10 cellular contexts compared by ENCODE assay signal in genomic region chr18:11994708-11995444, GRCh38. TPM values are rescaled to one million over a fixed set of nuclear protein-coding genes. Genes with fewer than 3 reads are reported as not detected.
DNase-seq lines count a peak whose midpoint lies in the region; ATAC-seq and TF ChIP-seq lines count a peak whose summit lies in the region.
"Had no signal": no experiment of that assay in that cellular context is flagged by ENCODE, and none has a peak within 500 bp of the region (broad histone marks: within the 10 kb centered on the region; RNA-seq: fewer than 3 reads in every experiment).

No MANE protein-coding gene starts in this region.

- DNase-seq in iPS-NIHi7 (ENCODE audit: extremely low spot score) (peak; percentile 64), T-helper 1 cell (no peak), GM13976 (ENCODE audit: low spot score) (no peak), hepatic stellate cell (ENCODE audit: low spot score) (no peak), NCI-H69 (lab: John Stamatoyannopoulos, UW) (no peak)

- no peak for TF ChIP-seq CTCF in GM13976 (IDR thresholded peaks at IDR 0.05; ENCODE audit: borderline replicate concordance, control extremely low read depth, extremely low read depth, insufficient read depth, missing control alignments)

- no peaks in the 10 kb centered on the region for H3K9me3 Mint-ChIP-seq in activated T-helper 17 cell treated with anti-CD3 and anti-CD28 coated beads, Interleukin-2, amount 50 U/mL, for 72 hours
- H3K9me3 Mint-ChIP-seq in stimulated activated memory B cell treated with anti-CD40 and anti-IgM and Interleukin-4, amounts not matched to agents 10 μg/mL and 1 μg/mL and 100 μg/mL, for 72 hours: no peaks in the 10 kb centered on the region
- H3K9me3 Mint-ChIP-seq: brain; stimulated activated naive CD8-positive, alpha-beta T cell treated with anti-CD3 and anti-CD28 coated beads, Interleukin-15, Interleukin-2, amounts not matched to agents 100 ng/mL and 50 ng/mL, for 24 hours had no signal

- peak overlapping the region; percentile 50 for H3K4me3 Mint-ChIP-seq in activated T-helper 17 cell treated with anti-CD3 and anti-CD28 coated beads, Interleukin-2, amount 50 U/mL, for 72 hours
- no peak overlapping the region for H3K4me3 Mint-ChIP-seq in stimulated activated memory B cell treated with anti-CD40 and anti-IgM and Interleukin-4, amounts not matched to agents 10 μg/mL and 1 μg/mL and 100 μg/mL, for 72 hours
- H3K4me3 Mint-ChIP-seq: brain; stimulated activated naive CD8-positive, alpha-beta T cell treated with anti-CD3 and anti-CD28 coated beads, Interleukin-15, Interleukin-2, amounts not matched to agents 100 ng/mL and 50 ng/mL, for 24 hours had no signal

- H3K27ac Mint-ChIP-seq in activated T-helper 17 cell treated with anti-CD3 and anti-CD28 coated beads, Interleukin-2, amount 50 U/mL, for 72 hours: peak overlapping the region; percentile 39
- peak overlapping the region; percentile 54 for H3K27ac Mint-ChIP-seq in stimulated activated memory B cell treated with anti-CD40 and anti-IgM and Interleukin-4, amounts not matched to agents 10 μg/mL and 1 μg/mL and 100 μg/mL, for 72 hours
- H3K27ac Mint-ChIP-seq: stimulated activated naive CD8-positive, alpha-beta T cell treated with anti-CD3 and anti-CD28 coated beads, Interleukin-15, Interleukin-2, amounts not matched to agents 100 ng/mL and 50 ng/mL, for 24 hours had no signal

- H3K4me1 Mint-ChIP-seq in activated T-helper 17 cell treated with anti-CD3 and anti-CD28 coated beads, Interleukin-2, amount 50 U/mL, for 72 hours: no peaks in the 10 kb centered on the region
- peaks cover 16% of the 10 kb centered on the region for H3K4me1 Mint-ChIP-seq in stimulated activated memory B cell treated with anti-CD40 and anti-IgM and Interleukin-4, amounts not matched to agents 10 μg/mL and 1 μg/mL and 100 μg/mL, for 72 hours

- no peaks in the 10 kb centered on the region for H3K27me3 Mint-ChIP-seq in activated T-helper 17 cell treated with anti-CD3 and anti-CD28 coated beads, Interleukin-2, amount 50 U/mL, for 72 hours
- no peaks in the 10 kb centered on the region for H3K27me3 Mint-ChIP-seq in stimulated activated memory B cell treated with anti-CD40 and anti-IgM and Interleukin-4, amounts not matched to agents 10 μg/mL and 1 μg/mL and 100 μg/mL, for 72 hours
- H3K27me3 Mint-ChIP-seq: brain; stimulated activated naive CD8-positive, alpha-beta T cell treated with anti-CD3 and anti-CD28 coated beads, Interleukin-15, Interleukin-2, amounts not matched to agents 100 ng/mL and 50 ng/mL, for 24 hours had no signal

- ATAC-seq in HG02943 (IDR thresholded peaks at IDR 0.05; ENCODE audit: low read depth, unreplicated experiment): peak; percentile 21
- no peak for ATAC-seq in activated T-helper 17 cell treated with anti-CD3 and anti-CD28 coated beads, Interleukin-2, amount 50 U/mL, for 72 hours (replicated peaks)
- ATAC-seq in stimulated activated memory B cell treated with anti-CD40 and anti-IgM and Interleukin-4, amounts not matched to agents 10 μg/mL and 1 μg/mL and 100 μg/mL, for 72 hours: no peak

- no peaks in the 10 kb centered on the region for H3K36me3 Mint-ChIP-seq in activated T-helper 17 cell treated with anti-CD3 and anti-CD28 coated beads, Interleukin-2, amount 50 U/mL, for 72 hours (ENCODE audit: low read depth)
- H3K36me3 Mint-ChIP-seq in stimulated activated memory B cell treated with anti-CD40 and anti-IgM and Interleukin-4, amounts not matched to agents 10 μg/mL and 1 μg/mL and 100 μg/mL, for 72 hours: no peaks in the 10 kb centered on the region
- H3K36me3 Mint-ChIP-seq: brain had no signal

- in situ Hi-C loops in GM13976 (cut with MboI; ENCODE audit: low sequenced_read_pairs, unreplicated experiment): no loop called here

RNA-seq across cellular contexts. Expression of gene IMPA2, which starts 13.6 kb away (rescaled TPM):
- 10 to 100 TPM; 18.3 to 23.7 TPM for total RNA-seq in activated T-helper 17 cell treated with anti-CD3 and anti-CD28 coated beads, Interleukin-2, amount 50 U/mL, for 72 hours
